Comparison of ENCODE assay signal across 8 cellular contexts in the genomic region with DNA sequence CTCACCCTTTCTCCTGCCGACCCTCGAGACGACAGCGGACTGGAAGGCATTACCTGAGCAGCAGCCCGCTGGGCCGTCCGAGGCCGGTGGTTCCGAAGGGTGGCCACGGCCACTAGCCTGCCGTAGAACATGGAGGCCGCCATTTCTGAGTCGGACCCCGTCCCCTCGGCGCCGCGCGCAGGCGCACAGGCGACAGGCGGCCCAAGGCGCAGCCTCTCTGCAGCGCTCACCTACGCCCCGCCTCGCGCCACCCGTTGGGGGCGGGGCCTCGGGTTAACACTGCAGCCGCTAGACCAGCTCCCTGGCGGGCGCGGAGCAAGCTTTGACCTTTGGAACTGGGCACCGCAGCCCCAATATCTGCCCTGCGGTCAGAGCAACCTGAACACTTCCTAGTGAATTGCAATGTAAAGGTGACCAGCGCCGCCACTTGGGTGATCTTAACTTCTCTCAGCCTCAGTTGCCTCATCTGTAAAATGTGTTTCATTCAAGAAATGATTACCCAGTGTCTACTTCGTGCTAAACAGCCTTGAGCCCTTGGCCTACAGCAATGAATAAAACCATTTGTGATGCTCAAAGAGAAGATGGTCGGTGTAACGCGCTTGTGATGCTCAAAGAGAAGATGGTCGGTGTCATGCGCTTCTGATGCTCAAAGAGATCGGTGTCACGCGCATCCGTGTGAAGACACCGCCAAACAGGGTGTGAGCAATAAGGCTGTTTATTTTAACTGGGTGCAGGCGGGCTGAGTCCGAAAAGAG. TPM values are rescaled to one million over a fixed set of nuclear protein-coding genes. Genes with fewer than 3 reads are reported as not detected.
DNase-seq lines count a peak whose midpoint lies in the region; ATAC-seq and TF ChIP-seq lines count a peak whose summit lies in the region.

A gene (minus strand): TSS at position 147 of the 755 bp plus-strand sequence. CDS start 4 bp downstream, at position 143.

- H3K27me3 ChIP-seq in HUES6 (ENCODE audit: control insufficient read depth, insufficient read depth, low read length): no peaks in the 10 kb centered on the region
- H3K27me3 ChIP-seq in OCI-LY1 (ENCODE audit: insufficient read depth, low read length): no peaks in the 10 kb centered on the region

- H3K27ac ChIP-seq in HUES6 (ENCODE audit: low read depth, low read length): peak within 1 kb of the TSS; percentile 95
- no peak within 1 kb of the TSS for H3K27ac ChIP-seq in OCI-LY1 (ENCODE audit: low read depth, low read length, poor library complexity, severe bottlenecking)

- H3K4me3 ChIP-seq in HUES6 (ENCODE audit: low read depth, low read length): peak within 1 kb of the TSS; percentile 99
- peak within 1 kb of the TSS; percentile 99 for H3K4me3 ChIP-seq in OCI-LY1 (ENCODE audit: low read depth, low read length, poor library complexity, severe bottlenecking)

- peaks cover 3% of the 10 kb centered on the region for H3K36me3 Mint-ChIP-seq in endothelial cell (ENCODE audit: low read depth, unreplicated experiment)

- no peaks in the 10 kb centered on the region for H4K20me1 ChIP-seq in OCI-LY1 (ENCODE audit: insufficient read depth, low read length)

- H3K27ac Mint-ChIP-seq in endothelial cell (ENCODE audit: unreplicated experiment): peak within 1 kb of the TSS; percentile 77

- ATAC-seq in GM21423 (IDR thresholded peaks at IDR 0.05; ENCODE audit: unreplicated experiment): peak; percentile 96

- H3K9ac ChIP-seq in HUES6 (ENCODE audit: low read length) (peak within 1 kb of the TSS; percentile 93), OCI-LY1 (ENCODE audit: low read length) (peak within 1 kb of the TSS; percentile 96)

- H3K9me3 ChIP-seq in HUES6 (ENCODE audit: control insufficient read depth, insufficient read depth, low read depth, low read length): no peaks in the 10 kb centered on the region
- no peaks in the 10 kb centered on the region for H3K9me3 ChIP-seq in OCI-LY1 (ENCODE audit: low read length)

- no peaks in the 10 kb centered on the region for H3F3A ChIP-seq in OCI-LY1 (ENCODE audit: insufficient read depth, low read length)

- peak within 1 kb of the TSS; percentile 98 for H3K4me3 Mint-ChIP-seq in endothelial cell (ENCODE audit: unreplicated experiment)

- H2AFZ ChIP-seq in OCI-LY1 (ENCODE audit: low read length): 0 out of 2 replicates have a peak within 1 kb of the TSS, but pooled peaks have one; percentile 76

- H3K9me2 ChIP-seq in OCI-LY1 (ENCODE audit: low read depth, low read length): no peaks in the 10 kb centered on the region

- H3K4me2 ChIP-seq in OCI-LY1 (ENCODE audit: low read length): peak within 1 kb of the TSS; percentile 93

- DNase-seq in D341Med (ENCODE audit: low spot score): peak; percentile 100
- DNase-seq in activated CD8-positive, alpha-beta memory T cell treated with anti-CD3 and anti-CD28 coated beads, Interleukin-2, amount 50 U/mL, for 4 hours: peak; percentile 92
- DNase-seq in endothelial cell (ENCODE audit: low spot score): peak; percentile 96
- DNase-seq in midbrain (lab: John Stamatoyannopoulos, UW): peak; percentile 94
- DNase-seq in stimulated activated CD8-positive, alpha-beta memory T cell treated with anti-CD3 and anti-CD28 coated beads, Interleukin-15, amount 100 ng/mL, for 48 hours (ENCODE audit: low read depth in 2 of 2): peak; percentile 92 to 94

- peaks cover 12% of the 10 kb centered on the region for H3K27me3 Mint-ChIP-seq in endothelial cell (ENCODE audit: unreplicated experiment)

- H3K9me3 Mint-ChIP-seq in endothelial cell (ENCODE audit: unreplicated experiment): no peaks in the 10 kb centered on the region

- H3K4me1 ChIP-seq in HUES6 (ENCODE audit: control insufficient read depth, insufficient read depth, low read length) (peaks cover 33% of the 10 kb centered on the region), OCI-LY1 (ENCODE audit: insufficient read depth, low read length, severe bottlenecking) (peaks cover 15% of the 10 kb centered on the region)

- TF ChIP-seq CTCF in OCI-LY1 (IDR thresholded peaks at IDR 0.05; ENCODE audit: low read length) (no peak), endothelial cell (IDR thresholded peaks at IDR 0.05; ENCODE audit: unreplicated experiment) (no peak)

- H3K36me3 ChIP-seq in HUES6 (ENCODE audit: control insufficient read depth, insufficient read depth, low read length) (peaks cover 24% of the 10 kb centered on the region), OCI-LY1 (ENCODE audit: insufficient read depth, low read length) (peaks cover 7% of the 10 kb centered on the region; the same call in 1 of the 2 replicates)

- peaks cover 17% of the 10 kb centered on the region for H3K4me1 Mint-ChIP-seq in endothelial cell (ENCODE audit: unreplicated experiment)

- peaks cover 35% of the 10 kb centered on the region for H3K79me2 ChIP-seq in OCI-LY1 (ENCODE audit: insufficient read depth, low read length)

RNA-seq across cellular contexts. Expression of the gene that starts here (rescaled TPM):
- total RNA-seq in endothelial cell (ENCODE audit: unreplicated experiment): 29.1 TPM
